8 cellular contexts compared by ENCODE assay signal in genomic region chr6:30613251-30614043, GRCh38. TPM values are rescaled to one million over a fixed set of nuclear protein-coding genes. Genes with fewer than 3 reads are reported as not detected.
DNase-seq lines count a peak whose midpoint lies in the region; ATAC-seq, FAIRE-seq and TF ChIP-seq lines count a peak whose summit lies in the region.

No MANE protein-coding gene starts in this region.

- DNase-seq in cardiac muscle cell (ENCODE audit: low read depth in 1 of 2, low spot score in 1 of 2) (no peak), Right ventricle myocardium inferior (ENCODE audit: missing footprints) (no peak), HepG2 (ENCODE audit: low spot score) (no peak), upper lobe of left lung (no peak), DMS 273 (lab: John Stamatoyannopoulos, UW; ENCODE audit: unreplicated experiment) (no peak)
- no peak for DNase-seq in activated naive CD8-positive, alpha-beta T cell treated with anti-CD3 and anti-CD28 coated beads, Interleukin-2, amount 50 U/mL, for 24 hours

- peaks cover 15% of the 10 kb centered on the region for H3K4me1 ChIP-seq in cardiac muscle cell (ENCODE audit: low read depth)
- H3K4me1 ChIP-seq in HepG2 (ENCODE audit: insufficient read depth, low read length), result peaks cover 22% of the 10 kb centered on the region
- H3K4me1 ChIP-seq in upper lobe of left lung, result peaks cover 36 to 51% (median 41%) of the 10 kb centered on the region in 4 donors

- TF ChIP-seq EP300 in HepG2 (IDR thresholded peaks at IDR 0.05; ENCODE audit: low read depth in 2 of 2, low read length in 2 of 2), result no peak
- no peak for TF ChIP-seq EP300 in HepG2 (CRISPR knock-in tag; IDR thresholded peaks at IDR 0.05; ENCODE audit: borderline replicate concordance)
- TF ChIP-seq EP300 in upper lobe of left lung (IDR thresholded peaks at IDR 0.05), result no peak

- H3K4me2 ChIP-seq in HepG2 (ENCODE audit: low read depth, low read length), result peak overlapping the region; percentile 88; the same call in 1 of the 2 replicates

- no peak for TF ChIP-seq CTCF in cardiac muscle cell (IDR thresholded peaks at IDR 0.05; ENCODE audit: low read depth, low read length)
- TF ChIP-seq CTCF in HepG2 (CRISPR knock-in tag; IDR thresholded peaks at IDR 0.05), result no peak
- no peak for TF ChIP-seq CTCF in upper lobe of left lung (IDR thresholded peaks at IDR 0.05)

- peak overlapping the region; percentile 98 for H3K4me3 Mint-ChIP-seq in activated naive CD8-positive, alpha-beta T cell treated with anti-CD3 and anti-CD28 coated beads, Interleukin-2, amount 50 U/mL, for 24 hours

- peaks cover 17% of the 10 kb centered on the region for H3K36me3 ChIP-seq in cardiac muscle cell
- H3K36me3 ChIP-seq in HepG2 (replicated peaks in 1 of 2; ENCODE audit: control insufficient read depth in 1 of 2, insufficient read depth in 2 of 2, low read length in 2 of 2), result peaks cover 9 to 18% of the 10 kb centered on the region in 2 experiments
- peaks cover 9 to 37% (median 15%) of the 10 kb centered on the region in 4 donors for H3K36me3 ChIP-seq in upper lobe of left lung

- H3K9me3 ChIP-seq in cardiac muscle cell (ENCODE audit: low read depth), result no peaks in the 10 kb centered on the region
- H3K9me3 ChIP-seq in HepG2 (ENCODE audit: low read length), result no peaks in the 10 kb centered on the region
- H3K9me3 ChIP-seq in upper lobe of left lung, result no peaks in the 10 kb centered on the region

- peak overlapping the region; percentile 99 for H3K27ac Mint-ChIP-seq in activated naive CD8-positive, alpha-beta T cell treated with anti-CD3 and anti-CD28 coated beads, Interleukin-2, amount 50 U/mL, for 24 hours

- H2AFZ ChIP-seq in HepG2 (ENCODE audit: low read length), result no peak overlapping the region

- no peak for FAIRE-seq in HepG2 (lab: Jason Lieb, UNC)

- in situ Hi-C loops in HepG2 (cut with HindIII; ENCODE audit: extremely low pct_ligation_motif_present, low pct_unique_long_range_greater_than_20kb), result no loop called here

- ATAC-seq in Right ventricle myocardium inferior (no peak), HepG2 (no peak), upper lobe of left lung (ENCODE audit: low FRiP score in 2 of 2) (no peak), GM18498 (IDR thresholded peaks at IDR 0.05; ENCODE audit: unreplicated experiment) (no peak), HG03439 (IDR thresholded peaks at IDR 0.05; ENCODE audit: unreplicated experiment) (no peak)
- no peak for ATAC-seq in activated naive CD8-positive, alpha-beta T cell treated with anti-CD3 and anti-CD28 coated beads, Interleukin-2, amount 50 U/mL, for 24 hours

- POLR2A ChIA-PET in HepG2 (lab: Yijun Ruan, JAX), result interaction anchor here (0.5 to 4.8 kb wide), 21 partner anchors 12 to 113 kb away, joined by 3 to 172 read pairs (median 6); partner anchors contain the start of genes ABCF1, ATAT1, C6orf136 and DHX16

- CTCF ChIA-PET in HepG2 (lab: Yijun Ruan, JAX; ENCODE audit: low intra/inter-chr PET ratio, low total read pairs), result no interaction called here

- peak in 1 of 2 experiments; percentile 22; a peak in 1 of 4 replicates for TF ChIP-seq POLR2A in HepG2 (IDR thresholded peaks at IDR 0.05; ENCODE audit: insufficient read depth in 1 of 2, low read depth in 2 of 2, low read length in 2 of 2)
- no peak for TF ChIP-seq POLR2A in upper lobe of left lung (IDR thresholded peaks at IDR 0.05)

- H3K79me2 ChIP-seq in HepG2 (ENCODE audit: insufficient read depth, low read length), result peaks cover 31% of the 10 kb centered on the region

- H3K9me3 Mint-ChIP-seq in activated naive CD8-positive, alpha-beta T cell treated with anti-CD3 and anti-CD28 coated beads, Interleukin-2, amount 50 U/mL, for 24 hours, result no peaks in the 10 kb centered on the region

- peaks cover 84% of the 10 kb centered on the region for H3K36me3 Mint-ChIP-seq in activated naive CD8-positive, alpha-beta T cell treated with anti-CD3 and anti-CD28 coated beads, Interleukin-2, amount 50 U/mL, for 24 hours (ENCODE audit: low read depth)

- peaks cover 12% of the 10 kb centered on the region for H4K20me1 ChIP-seq in HepG2 (ENCODE audit: insufficient read depth, low read length)

- intact Hi-C loops in Right ventricle myocardium inferior (cut with DNase I) (loop anchor here (5.0 kb wide), 2 partner anchors 41 to 126 kb away; partner anchors contain the start of genes ABCF1 and HLA-E), HepG2 (cut with micrococcal nuclease; ENCODE audit: unreplicated experiment) (no loop called here)

- TF ChIP-seq RAD21 in HepG2 (CRISPR knock-in tag; IDR thresholded peaks at IDR 0.05), result no peak

- H3K27me3 Mint-ChIP-seq in activated naive CD8-positive, alpha-beta T cell treated with anti-CD3 and anti-CD28 coated beads, Interleukin-2, amount 50 U/mL, for 24 hours, result peaks cover 4% of the 10 kb centered on the region

- no peak overlapping the region for H3K9ac ChIP-seq in HepG2 (ENCODE audit: insufficient read depth, low read depth, low read length)

- H3K4me1 Mint-ChIP-seq in activated naive CD8-positive, alpha-beta T cell treated with anti-CD3 and anti-CD28 coated beads, Interleukin-2, amount 50 U/mL, for 24 hours, result peaks cover 70% of the 10 kb centered on the region

- H3K27ac ChIP-seq in cardiac muscle cell (peak overlapping the region; percentile 99), HepG2 (ENCODE audit: extremely low read length, insufficient read depth, low read length) (peak overlapping the region; percentile 98), upper lobe of left lung (peak overlapping the region in 3 of 4 donors; percentile 95 to 96 (median 96))

- H3K27me3 ChIP-seq in cardiac muscle cell (no peaks in the 10 kb centered on the region), HepG2 (ENCODE audit: control insufficient read depth in 1 of 2, insufficient read depth in 2 of 2, low read length in 2 of 2) (no peaks in the 10 kb centered on the region; a peak in 1 of 5 replicates), upper lobe of left lung (no peaks in the 10 kb centered on the region)

- H3K4me3 ChIP-seq in cardiac muscle cell (no peak overlapping the region), HepG2 (replicated peaks in 1 of 3; ENCODE audit: insufficient read depth in 1 of 3, low read depth in 2 of 3, low read length in 3 of 3) (no peak overlapping the region), upper lobe of left lung (peak overlapping the region in 1 of 4 donors; percentile 68)

- BruUV-seq in HepG2 (replicated peaks; lab: Mats Ljungman, UMichigan), result no TSS peak

RNA-seq across cellular contexts. Expression of gene PPP1R10, which starts 3.6 kb away (rescaled TPM):
- total RNA-seq in cardiac muscle cell (47.3 and 65.6 TPM in 2 replicates), Right ventricle myocardium inferior (33.5 TPM), HepG2 (2016; rRNA removed; fragmentation: Illumina TruSeq; extraction: Trizol) (19.5 and 38.4 TPM in 2 replicates), upper lobe of left lung (10 to 100 TPM; 32.0 to 72.1 (median 50.7) TPM)
- polyA plus RNA-seq in cardiac muscle cell (42.4 and 42.9 TPM in 2 replicates), HepG2 (2011; rRNA removed) (24.2 and 26.3 TPM in 2 replicates)
- total RNA-seq in HepG2 (2016; cell fraction: cytosol; rRNA removed; fragmentation: Illumina TruSeq; extraction: Trizol; ENCODE audit: low read depth), result 5.1 and 5.4 TPM in 2 replicates
- 13.2 and 42.6 TPM in 2 replicates for total RNA-seq in HepG2 (2016; cell fraction: insoluble cytoplasmic fraction; rRNA removed; fragmentation: Illumina TruSeq; extraction: Trizol)
- 19.2 and 21.3 TPM in 2 replicates for total RNA-seq in HepG2 (2016; cell fraction: membrane; rRNA removed; fragmentation: Illumina TruSeq; extraction: Trizol)
- total RNA-seq in HepG2 (2016; cell fraction: nucleus; rRNA removed; fragmentation: Illumina TruSeq; extraction: Trizol), result 91.7 and 92.9 TPM in 2 replicates
- polyA plus RNA-seq in HepG2 (2011; cell fraction: cytosol; rRNA removed), result 7.9 and 8.8 TPM in 2 replicates
- 65.0 and 73.1 TPM in 2 replicates for polyA plus RNA-seq in HepG2 (2011; cell fraction: nucleus; rRNA removed)
- 21.8 and 27.4 TPM in 2 replicates for polyA plus RNA-seq in HepG2 (2012)
- polyA plus RNA-seq in HepG2 (2016; cell fraction: cytosol; fragmentation: Illumina TruSeq; extraction: Trizol; ENCODE audit: low read depth), result 1.3 and 1.7 TPM in 2 replicates
- 13.5 and 21.2 TPM in 2 replicates for polyA plus RNA-seq in HepG2 (2016; cell fraction: insoluble cytoplasmic fraction; fragmentation: Illumina TruSeq; extraction: Trizol; ENCODE audit: low read depth)
- polyA plus RNA-seq in HepG2 (2016; cell fraction: membrane; fragmentation: Illumina TruSeq; extraction: Trizol; ENCODE audit: low read depth), result 3.0 and 3.3 TPM in 2 replicates
- polyA plus RNA-seq in HepG2 (2016; cell fraction: nucleus; fragmentation: Illumina TruSeq; extraction: Trizol; ENCODE audit: insufficient read depth, low read depth), result 51.3 and 58.2 TPM in 2 replicates
- polyA minus RNA-seq in HepG2 (2011; rRNA and poly(A)+ RNA removed; ENCODE audit: low replicate concordance), result 75.0 and 146 TPM in 2 replicates
- 20.5 and 21.2 TPM in 2 replicates for polyA minus RNA-seq in HepG2 (2011; cell fraction: cytosol; rRNA and poly(A)+ RNA removed)
- polyA minus RNA-seq in HepG2 (2011; cell fraction: nucleus; rRNA and poly(A)+ RNA removed), result 501 and 572 TPM in 2 replicates

RNA-seq across cellular contexts. Expression of gene MRPS18B, which starts 4.2 kb away (rescaled TPM):
- 54.4 and 58.2 TPM in 2 replicates for total RNA-seq in cardiac muscle cell
- polyA plus RNA-seq in cardiac muscle cell, result 107 and 120 TPM in 2 replicates
- 129 TPM for total RNA-seq in Right ventricle myocardium inferior
- 125 and 143 TPM in 2 replicates for total RNA-seq in HepG2 (2016; rRNA removed; fragmentation: Illumina TruSeq; extraction: Trizol)
- 32.6 TPM in 2 replicates for total RNA-seq in HepG2 (2016; cell fraction: cytosol; rRNA removed; fragmentation: Illumina TruSeq; extraction: Trizol; ENCODE audit: low read depth)
- total RNA-seq in HepG2 (2016; cell fraction: insoluble cytoplasmic fraction; rRNA removed; fragmentation: Illumina TruSeq; extraction: Trizol), result 120 and 146 TPM in 2 replicates
- total RNA-seq in HepG2 (2016; cell fraction: membrane; rRNA removed; fragmentation: Illumina TruSeq; extraction: Trizol), result 53.3 and 56.2 TPM in 2 replicates
- 38.3 and 39.9 TPM in 2 replicates for total RNA-seq in HepG2 (2016; cell fraction: nucleus; rRNA removed; fragmentation: Illumina TruSeq; extraction: Trizol)
- 120 and 131 TPM in 2 replicates for polyA plus RNA-seq in HepG2 (2011; rRNA removed)
- polyA plus RNA-seq in HepG2 (2011; cell fraction: cytosol; rRNA removed), result 137 and 149 TPM in 2 replicates
- polyA plus RNA-seq in HepG2 (2011; cell fraction: nucleus; rRNA removed), result 25.6 and 35.8 TPM in 2 replicates
- polyA plus RNA-seq in HepG2 (2012), result 83.8 and 84.0 TPM in 2 replicates
- 28.1 and 28.2 TPM in 2 replicates for polyA plus RNA-seq in HepG2 (2016; cell fraction: cytosol; fragmentation: Illumina TruSeq; extraction: Trizol; ENCODE audit: low read depth)
- polyA plus RNA-seq in HepG2 (2016; cell fraction: insoluble cytoplasmic fraction; fragmentation: Illumina TruSeq; extraction: Trizol; ENCODE audit: low read depth), result 143 and 157 TPM in 2 replicates
- 41.0 and 43.8 TPM in 2 replicates for polyA plus RNA-seq in HepG2 (2016; cell fraction: membrane; fragmentation: Illumina TruSeq; extraction: Trizol; ENCODE audit: low read depth)
- 60.4 and 64.4 TPM in 2 replicates for polyA plus RNA-seq in HepG2 (2016; cell fraction: nucleus; fragmentation: Illumina TruSeq; extraction: Trizol; ENCODE audit: insufficient read depth, low read depth)
- polyA minus RNA-seq in HepG2 (2011; rRNA and poly(A)+ RNA removed; ENCODE audit: low replicate concordance), result 114 and 157 TPM in 2 replicates
- 64.3 and 74.7 TPM in 2 replicates for polyA minus RNA-seq in HepG2 (2011; cell fraction: cytosol; rRNA and poly(A)+ RNA removed)
- 20.7 and 27.8 TPM in 2 replicates for polyA minus RNA-seq in HepG2 (2011; cell fraction: nucleus; rRNA and poly(A)+ RNA removed)
- 10 to 100 TPM; 23.0 to 62.5 (median 45.7) TPM for total RNA-seq in upper lobe of left lung

RNA-seq across cellular contexts. Expression of gene ATAT1, which starts 13.2 kb away (rescaled TPM):
- total RNA-seq in cardiac muscle cell (11.2 and 18.3 TPM in 2 replicates), Right ventricle myocardium inferior (1.9 TPM), HepG2 (2016; rRNA removed; fragmentation: Illumina TruSeq; extraction: Trizol) (5.4 and 9.2 TPM in 2 replicates), upper lobe of left lung (10 to 100 TPM in 1 of 6 donors, 1 to 10 TPM in 5; 3.1 to 36.7 (median 6.2) TPM)
- polyA plus RNA-seq in cardiac muscle cell (17.3 and 18.0 TPM in 2 replicates), HepG2 (2011; rRNA removed) (23.4 and 23.6 TPM in 2 replicates)
- 3.2 and 3.8 TPM in 2 replicates for total RNA-seq in HepG2 (2016; cell fraction: cytosol; rRNA removed; fragmentation: Illumina TruSeq; extraction: Trizol; ENCODE audit: low read depth)
- 4.1 and 8.8 TPM in 2 replicates for total RNA-seq in HepG2 (2016; cell fraction: insoluble cytoplasmic fraction; rRNA removed; fragmentation: Illumina TruSeq; extraction: Trizol)
- total RNA-seq in HepG2 (2016; cell fraction: membrane; rRNA removed; fragmentation: Illumina TruSeq; extraction: Trizol), result 4.9 and 5.1 TPM in 2 replicates
- total RNA-seq in HepG2 (2016; cell fraction: nucleus; rRNA removed; fragmentation: Illumina TruSeq; extraction: Trizol), result 15.0 and 18.1 TPM in 2 replicates
- polyA plus RNA-seq in HepG2 (2011; cell fraction: cytosol; rRNA removed), result 10.8 and 11.0 TPM in 2 replicates
- 109 and 119 TPM in 2 replicates for polyA plus RNA-seq in HepG2 (2011; cell fraction: nucleus; rRNA removed)
- polyA plus RNA-seq in HepG2 (2012), result 20.0 and 22.9 TPM in 2 replicates
- 5.4 and 5.6 TPM in 2 replicates for polyA plus RNA-seq in HepG2 (2016; cell fraction: cytosol; fragmentation: Illumina TruSeq; extraction: Trizol; ENCODE audit: low read depth)
- polyA plus RNA-seq in HepG2 (2016; cell fraction: insoluble cytoplasmic fraction; fragmentation: Illumina TruSeq; extraction: Trizol; ENCODE audit: low read depth), result 9.1 and 11.5 TPM in 2 replicates
- polyA plus RNA-seq in HepG2 (2016; cell fraction: membrane; fragmentation: Illumina TruSeq; extraction: Trizol; ENCODE audit: low read depth), result 6.3 and 6.4 TPM in 2 replicates
- 79.3 and 83.9 TPM in 2 replicates for polyA plus RNA-seq in HepG2 (2016; cell fraction: nucleus; fragmentation: Illumina TruSeq; extraction: Trizol; ENCODE audit: insufficient read depth, low read depth)
- polyA minus RNA-seq in HepG2 (2011; rRNA and poly(A)+ RNA removed; ENCODE audit: low replicate concordance), result 1.2 and 8.8 TPM in 2 replicates
- 5.5 and 8.2 TPM in 2 replicates for polyA minus RNA-seq in HepG2 (2011; cell fraction: cytosol; rRNA and poly(A)+ RNA removed)
- 26.5 and 34.9 TPM in 2 replicates for polyA minus RNA-seq in HepG2 (2011; cell fraction: nucleus; rRNA and poly(A)+ RNA removed)

RNA-seq across cellular contexts. Expression of gene C6orf136, which starts 33.5 kb away (rescaled TPM):
- total RNA-seq in cardiac muscle cell (27.5 and 28.5 TPM in 2 replicates), Right ventricle myocardium inferior (54.1 TPM), HepG2 (2016; rRNA removed; fragmentation: Illumina TruSeq; extraction: Trizol) (9.2 and 12.0 TPM in 2 replicates), upper lobe of left lung (10 to 100 TPM in 5 of 6 donors, 1 to 10 TPM in 1; 8.8 to 57.6 (median 15.2) TPM)
- polyA plus RNA-seq in cardiac muscle cell (31.7 and 40.1 TPM in 2 replicates), HepG2 (2011; rRNA removed) (26.2 and 30.1 TPM in 2 replicates)
- 33.8 and 41.8 TPM in 2 replicates for total RNA-seq in HepG2 (2016; cell fraction: cytosol; rRNA removed; fragmentation: Illumina TruSeq; extraction: Trizol; ENCODE audit: low read depth)
- total RNA-seq in HepG2 (2016; cell fraction: insoluble cytoplasmic fraction; rRNA removed; fragmentation: Illumina TruSeq; extraction: Trizol), result 8.9 and 10.1 TPM in 2 replicates
- total RNA-seq in HepG2 (2016; cell fraction: membrane; rRNA removed; fragmentation: Illumina TruSeq; extraction: Trizol), result 12.4 and 18.6 TPM in 2 replicates
- 12.8 and 13.7 TPM in 2 replicates for total RNA-seq in HepG2 (2016; cell fraction: nucleus; rRNA removed; fragmentation: Illumina TruSeq; extraction: Trizol)
- 17.0 and 17.6 TPM in 2 replicates for polyA plus RNA-seq in HepG2 (2011; cell fraction: cytosol; rRNA removed)
- 79.6 and 93.9 TPM in 2 replicates for polyA plus RNA-seq in HepG2 (2011; cell fraction: nucleus; rRNA removed)
- polyA plus RNA-seq in HepG2 (2012), result 22.0 and 33.4 TPM in 2 replicates
- 10.0 and 11.2 TPM in 2 replicates for polyA plus RNA-seq in HepG2 (2016; cell fraction: cytosol; fragmentation: Illumina TruSeq; extraction: Trizol; ENCODE audit: low read depth)
- 12.8 and 17.8 TPM in 2 replicates for polyA plus RNA-seq in HepG2 (2016; cell fraction: insoluble cytoplasmic fraction; fragmentation: Illumina TruSeq; extraction: Trizol; ENCODE audit: low read depth)
- 15.4 and 15.6 TPM in 2 replicates for polyA plus RNA-seq in HepG2 (2016; cell fraction: membrane; fragmentation: Illumina TruSeq; extraction: Trizol; ENCODE audit: low read depth)
- polyA plus RNA-seq in HepG2 (2016; cell fraction: nucleus; fragmentation: Illumina TruSeq; extraction: Trizol; ENCODE audit: insufficient read depth, low read depth), result 42.7 and 49.6 TPM in 2 replicates
- 24.3 and 32.9 TPM in 2 replicates for polyA minus RNA-seq in HepG2 (2011; rRNA and poly(A)+ RNA removed; ENCODE audit: low replicate concordance)
- 13.4 and 18.0 TPM in 2 replicates for polyA minus RNA-seq in HepG2 (2011; cell fraction: cytosol; rRNA and poly(A)+ RNA removed)
- 13.8 and 16.6 TPM in 2 replicates for polyA minus RNA-seq in HepG2 (2011; cell fraction: nucleus; rRNA and poly(A)+ RNA removed)

RNA-seq across cellular contexts. Expression of gene ABCF1, which starts 42.2 kb away (rescaled TPM):
- total RNA-seq in cardiac muscle cell, result 54.4 and 61.9 TPM in 2 replicates
- polyA plus RNA-seq in cardiac muscle cell, result 52.5 and 54.6 TPM in 2 replicates
- 39.5 TPM for total RNA-seq in Right ventricle myocardium inferior
- 98.9 and 104 TPM in 2 replicates for total RNA-seq in HepG2 (2016; rRNA removed; fragmentation: Illumina TruSeq; extraction: Trizol)
- total RNA-seq in HepG2 (2016; cell fraction: cytosol; rRNA removed; fragmentation: Illumina TruSeq; extraction: Trizol; ENCODE audit: low read depth), result 8.1 and 8.9 TPM in 2 replicates
- 89.2 and 106 TPM in 2 replicates for total RNA-seq in HepG2 (2016; cell fraction: insoluble cytoplasmic fraction; rRNA removed; fragmentation: Illumina TruSeq; extraction: Trizol)
- 23.0 and 27.5 TPM in 2 replicates for total RNA-seq in HepG2 (2016; cell fraction: membrane; rRNA removed; fragmentation: Illumina TruSeq; extraction: Trizol)
- 61.2 and 71.0 TPM in 2 replicates for total RNA-seq in HepG2 (2016; cell fraction: nucleus; rRNA removed; fragmentation: Illumina TruSeq; extraction: Trizol)
- 25.4 and 33.7 TPM in 2 replicates for polyA plus RNA-seq in HepG2 (2011; rRNA removed)
- 35.0 and 35.5 TPM in 2 replicates for polyA plus RNA-seq in HepG2 (2011; cell fraction: cytosol; rRNA removed)
- 75.1 and 116 TPM in 2 replicates for polyA plus RNA-seq in HepG2 (2011; cell fraction: nucleus; rRNA removed)
- 50.5 and 61.2 TPM in 2 replicates for polyA plus RNA-seq in HepG2 (2012)
- polyA plus RNA-seq in HepG2 (2016; cell fraction: cytosol; fragmentation: Illumina TruSeq; extraction: Trizol; ENCODE audit: low read depth), result 5.5 and 7.0 TPM in 2 replicates
- 87.5 and 108 TPM in 2 replicates for polyA plus RNA-seq in HepG2 (2016; cell fraction: insoluble cytoplasmic fraction; fragmentation: Illumina TruSeq; extraction: Trizol; ENCODE audit: low read depth)
- 13.4 and 16.7 TPM in 2 replicates for polyA plus RNA-seq in HepG2 (2016; cell fraction: membrane; fragmentation: Illumina TruSeq; extraction: Trizol; ENCODE audit: low read depth)
- polyA plus RNA-seq in HepG2 (2016; cell fraction: nucleus; fragmentation: Illumina TruSeq; extraction: Trizol; ENCODE audit: insufficient read depth, low read depth), result 107 and 118 TPM in 2 replicates
- 69.0 and 79.0 TPM in 2 replicates for polyA minus RNA-seq in HepG2 (2011; rRNA and poly(A)+ RNA removed; ENCODE audit: low replicate concordance)
- polyA minus RNA-seq in HepG2 (2011; cell fraction: cytosol; rRNA and poly(A)+ RNA removed), result 37.8 and 41.4 TPM in 2 replicates
- 51.5 and 64.8 TPM in 2 replicates for polyA minus RNA-seq in HepG2 (2011; cell fraction: nucleus; rRNA and poly(A)+ RNA removed)
- total RNA-seq in upper lobe of left lung, result 10 to 100 TPM; 41.2 to 57.6 (median 52.9) TPM
